1 cellular context compared by ENCODE assay signal in genomic region chr6:110232456-110232855, GRCh38.
TF ChIP-seq lines count a peak whose summit lies in the region.

No MANE protein-coding gene starts in this region.

TF ChIP-seq in IMR-90, 13 proteins besides CTCF, POLR2A, EP300 and RAD21 (continued from another document):
- TF ChIP-seq NFE2L2 (IDR thresholded peaks at IDR 0.05; ENCODE audit: low read depth, low read length), result no peak
- no peak for TF ChIP-seq BHLHE40 (IDR thresholded peaks at IDR 0.05; ENCODE audit: low read depth, low read length)
- TF ChIP-seq CEBPB (IDR thresholded peaks at IDR 0.05; ENCODE audit: low read depth, low read length), result no peak
- TF ChIP-seq ELK1 (IDR thresholded peaks at IDR 0.05; ENCODE audit: borderline replicate concordance, low read depth, low read length), result no peak
- no peak for TF ChIP-seq FOS (IDR thresholded peaks at IDR 0.05; ENCODE audit: low read depth, low read length)
